In genomic region chr3:30263921-30264313, GRCh38 we compare ENCODE assay signal across 23 cellular contexts.
A peak's percentile ranks its signal among the peaks of the same experiment; 100 is the strongest.
DNase-seq lines count a peak whose midpoint lies in the region; ATAC-seq, FAIRE-seq and TF ChIP-seq lines count a peak whose summit lies in the region.
"Had no signal": no experiment of that assay in that cellular context is flagged by ENCODE, and none has a peak within 500 bp of the region (broad histone marks: within the 10 kb centered on the region; RNA-seq: fewer than 3 reads in every experiment).

No MANE protein-coding gene starts in this region.

- no TSS peak for BruUV-seq in HepG2 (replicated peaks; lab: Mats Ljungman, UMichigan)

- no peak for TF ChIP-seq EP300 in HepG2 (IDR thresholded peaks at IDR 0.05; ENCODE audit: low read depth in 2 of 2, low read length in 2 of 2)
- no peak for TF ChIP-seq EP300 in HepG2 (CRISPR knock-in tag; IDR thresholded peaks at IDR 0.05; ENCODE audit: borderline replicate concordance)

- H3K36me3 Mint-ChIP-seq in GM23338 (ENCODE audit: low read depth) = peaks cover 32% of the 10 kb centered on the region
- H3K36me3 Mint-ChIP-seq in activated CD8-positive, alpha-beta T cell treated with anti-CD3 and anti-CD28 coated beads for 36 hours (ENCODE audit: low read depth) = peaks cover 1% of the 10 kb centered on the region
- H3K36me3 Mint-ChIP-seq: mesothelial cell of epicardium had no signal

- peaks cover 60% of the 10 kb centered on the region for H3K4me1 ChIP-seq in HepG2 (ENCODE audit: insufficient read depth, low read length)
- peaks cover 0 to 8% (median 3%) of the 10 kb centered on the region in 4 donors for H3K4me1 ChIP-seq in right lobe of liver
- peaks cover 7% of the 10 kb centered on the region for H3K4me1 ChIP-seq in GM23338 (ENCODE audit: insufficient read depth)
- H3K4me1 ChIP-seq: body of pancreas had no signal

- no peak overlapping the region for H2AFZ ChIP-seq in HepG2 (ENCODE audit: low read length)
- H2AFZ ChIP-seq in GM23338 = no peak overlapping the region

- CTCF ChIA-PET in HepG2 (lab: Yijun Ruan, JAX; ENCODE audit: low intra/inter-chr PET ratio, low total read pairs) = no interaction called here
- CTCF ChIA-PET in activated CD8-positive, alpha-beta T cell treated with anti-CD3 and anti-CD28 coated beads for 36 hours (lab: Charles Lee) = interaction anchor here (1.0 to 3.9 kb wide), 5 partner anchors 9 to 68 kb away, joined by 3 to 15 read pairs (median 4); no protein-coding TSS in a partner anchor

- peaks cover 5% of the 10 kb centered on the region; the same call in 1 of the 2 replicates for H3K9me2 ChIP-seq in GM23338 (ENCODE audit: insufficient read depth)

- no peaks in the 10 kb centered on the region for H3F3A ChIP-seq in GM23338 (replicated peaks; ENCODE audit: low read depth)

- no peak for TF ChIP-seq POLR2A in HepG2 (IDR thresholded peaks at IDR 0.05; ENCODE audit: insufficient read depth in 1 of 2, low read depth in 2 of 2, low read length in 2 of 2)
- no peak for TF ChIP-seq POLR2A in right lobe of liver (IDR thresholded peaks at IDR 0.05)

- H3K4me3 ChIP-seq in HepG2 (replicated peaks in 1 of 3; ENCODE audit: insufficient read depth in 1 of 3, low read depth in 2 of 3, low read length in 3 of 3) (no peak overlapping the region), right lobe of liver (no peak overlapping the region), GM23338 (no peak overlapping the region)
- H3K4me3 ChIP-seq: body of pancreas had no signal

- TF ChIP-seq CTCF in HepG2 (CRISPR knock-in tag; IDR thresholded peaks at IDR 0.05) = no peak
- TF ChIP-seq CTCF in right lobe of liver (IDR thresholded peaks at IDR 0.05) = no peak
- peak; percentile 37; a peak in 3 of 4 replicates for TF ChIP-seq CTCF in GM23338 (conservative IDR thresholded peaks at IDR 0.05; ENCODE audit: low read depth in 2 of 2)
- peak; percentile 13 for TF ChIP-seq CTCF in activated CD8-positive, alpha-beta T cell treated with anti-CD3 and anti-CD28 coated beads for 36 hours (IDR thresholded peaks at IDR 0.05)

- DNase-seq in HepG2 (ENCODE audit: low spot score) (no peak), right lobe of liver (no peak), GM23338 (ENCODE audit: low spot score) (no peak), NCI-H128 (lab: John Stamatoyannopoulos, UW; ENCODE audit: unreplicated experiment) (no peak), SHP77 treated with DMSO at 0.1 percent for 48 hours (lab: John Stamatoyannopoulos, UW) (no peak), NCI-H2081 treated with DMSO at 0.1 percent for 48 hours (lab: John Stamatoyannopoulos, UW) (no peak)
- DNase-seq in activated CD8-positive, alpha-beta T cell treated with anti-CD3 and anti-CD28 coated beads for 36 hours = peak; percentile 40
- DNase-seq in stimulated activated naive CD8-positive, alpha-beta T cell treated with anti-CD3 and anti-CD28 coated beads, Interleukin-15, amount 100 ng/mL, for 72 hours = peak in 1 of 2 donors; percentile 9
- DNase-seq: activated CD8-positive, alpha-beta memory T cell treated with anti-CD3 and anti-CD28 coated beads, Interleukin-2, amount 10 ng/mL, durations not matched to agents 7 days and 5 days; AML-193; cortex of kidney; foreskin fibroblast; GF-D8; H7; NCI-H1694 treated with DMSO at 0.1 percent for 48 hours; NCI-H345; retina; Right ventricle myocardium superior; T-helper 2 cell had no signal

- FAIRE-seq in HepG2 (lab: Jason Lieb, UNC) = no peak
- FAIRE-seq: HTR-8/SVneo had no signal

- H3K4me3 Mint-ChIP-seq in GM23338 = no peak overlapping the region
- H3K4me3 Mint-ChIP-seq in activated CD8-positive, alpha-beta T cell treated with anti-CD3 and anti-CD28 coated beads for 36 hours = no peak overlapping the region
- H3K4me3 Mint-ChIP-seq in stimulated activated naive CD8-positive, alpha-beta T cell treated with anti-CD3 and anti-CD28 coated beads, Interleukin-15, amount 100 ng/mL, for 72 hours = peak overlapping the region in 1 of 2 donors; percentile 14
- H3K4me3 Mint-ChIP-seq: activated CD8-positive, alpha-beta memory T cell treated with anti-CD3 and anti-CD28 coated beads, Interleukin-2, amount 10 ng/mL, durations not matched to agents 7 days and 5 days; mesothelial cell of epicardium; WTC11 had no signal

- no peak overlapping the region for H3K27ac Mint-ChIP-seq in GM23338
- H3K27ac Mint-ChIP-seq in activated CD8-positive, alpha-beta T cell treated with anti-CD3 and anti-CD28 coated beads for 36 hours = peak overlapping the region; percentile 13
- peak overlapping the region; percentile 49 to 90 for H3K27ac Mint-ChIP-seq in stimulated activated naive CD8-positive, alpha-beta T cell treated with anti-CD3 and anti-CD28 coated beads, Interleukin-15, amount 100 ng/mL, for 72 hours
- H3K27ac Mint-ChIP-seq: activated CD8-positive, alpha-beta memory T cell treated with anti-CD3 and anti-CD28 coated beads, Interleukin-2, amount 10 ng/mL, durations not matched to agents 7 days and 5 days; mesothelial cell of epicardium; WTC11 had no signal

- in situ Hi-C loops in HepG2 (cut with HindIII; ENCODE audit: extremely low pct_ligation_motif_present, low pct_unique_long_range_greater_than_20kb) = no loop called here

- no peaks in the 10 kb centered on the region for H4K20me1 ChIP-seq in HepG2 (ENCODE audit: insufficient read depth, low read length)
- H4K20me1 ChIP-seq in GM23338 (replicated peaks; ENCODE audit: insufficient read depth) = no peaks in the 10 kb centered on the region

- intact Hi-C loops in HepG2 (cut with micrococcal nuclease; ENCODE audit: unreplicated experiment) (no loop called here), right lobe of liver (cut with DNase I) (no loop called here)
- intact Hi-C loops in activated CD8-positive, alpha-beta T cell treated with anti-CD3 and anti-CD28 coated beads for 36 hours (cut with micrococcal nuclease) = no loop called here

- ATAC-seq in HepG2 (no peak), right lobe of liver (no peak), GM23338 (no peak)
- no peak for ATAC-seq in activated CD8-positive, alpha-beta T cell treated with anti-CD3 and anti-CD28 coated beads for 36 hours
- ATAC-seq in stimulated activated naive CD8-positive, alpha-beta T cell treated with anti-CD3 and anti-CD28 coated beads, Interleukin-15, amount 100 ng/mL, for 72 hours = no peak
- ATAC-seq: activated CD8-positive, alpha-beta memory T cell treated with anti-CD3 and anti-CD28 coated beads, Interleukin-2, amount 10 ng/mL, durations not matched to agents 7 days and 5 days; body of pancreas; WTC11 had no signal

- H3K79me2 ChIP-seq in HepG2 (ENCODE audit: insufficient read depth, low read length) (no peaks in the 10 kb centered on the region), GM23338 (replicated peaks; ENCODE audit: insufficient read depth) (no peaks in the 10 kb centered on the region)

- H3K9me3 Mint-ChIP-seq in GM23338 = peaks cover 27% of the 10 kb centered on the region
- H3K9me3 Mint-ChIP-seq in activated CD8-positive, alpha-beta T cell treated with anti-CD3 and anti-CD28 coated beads for 36 hours = peaks cover 10% of the 10 kb centered on the region
- peaks cover 15 to 24% of the 10 kb centered on the region in 2 donors for H3K9me3 Mint-ChIP-seq in stimulated activated naive CD8-positive, alpha-beta T cell treated with anti-CD3 and anti-CD28 coated beads, Interleukin-15, amount 100 ng/mL, for 72 hours

- H3K27me3 ChIP-seq in HepG2 (ENCODE audit: control insufficient read depth in 1 of 2, insufficient read depth in 2 of 2, low read length in 2 of 2) (no peaks in the 10 kb centered on the region), right lobe of liver (no peaks in the 10 kb centered on the region), GM23338 (ENCODE audit: insufficient read depth) (no peaks in the 10 kb centered on the region)
- H3K27me3 ChIP-seq: body of pancreas had no signal

- no peak overlapping the region for H3K9ac ChIP-seq in HepG2 (ENCODE audit: insufficient read depth, low read depth, low read length)

- no peak for TF ChIP-seq RAD21 in HepG2 (CRISPR knock-in tag; IDR thresholded peaks at IDR 0.05)

- WGBS in HepG2 (ENCODE audit: low lambda C conversion rate) = 98% methylated on average over 4 of the region's 4 CpGs
- WGBS in right lobe of liver (ENCODE audit: insufficient coverage, low coverage, low lambda C conversion rate, missing lambda C conversion rate) = 100% methylated on average over 4 of the region's 4 CpGs

- H3K4me1 Mint-ChIP-seq in GM23338 = peaks cover 20% of the 10 kb centered on the region
- peaks cover 20% of the 10 kb centered on the region for H3K4me1 Mint-ChIP-seq in activated CD8-positive, alpha-beta T cell treated with anti-CD3 and anti-CD28 coated beads for 36 hours (ENCODE audit: low read depth)
- H3K4me1 Mint-ChIP-seq in stimulated activated naive CD8-positive, alpha-beta T cell treated with anti-CD3 and anti-CD28 coated beads, Interleukin-15, amount 100 ng/mL, for 72 hours = peaks cover 22% of the 10 kb centered on the region

- POLR2A ChIA-PET in HepG2 (lab: Yijun Ruan, JAX) = interaction anchor here (1.4 kb wide), 1 partner anchor 25 kb away, joined by 4 read pairs; no protein-coding TSS in a partner anchor
- POLR2A ChIA-PET in activated CD8-positive, alpha-beta T cell treated with anti-CD3 and anti-CD28 coated beads for 36 hours (lab: Charles Lee) = no interaction called here

- H3K27ac ChIP-seq in HepG2 (ENCODE audit: extremely low read length, insufficient read depth, low read length) (no peak overlapping the region), right lobe of liver (no peak overlapping the region), GM23338 (ENCODE audit: low read depth) (no peak overlapping the region)
- H3K27ac ChIP-seq: body of pancreas had no signal

- peaks cover 5% of the 10 kb centered on the region for H3K27me3 Mint-ChIP-seq in GM23338 (ENCODE audit: insufficient read depth, low read depth, poor library complexity)
- H3K27me3 Mint-ChIP-seq in activated CD8-positive, alpha-beta T cell treated with anti-CD3 and anti-CD28 coated beads for 36 hours = no peaks in the 10 kb centered on the region
- H3K27me3 Mint-ChIP-seq in stimulated activated naive CD8-positive, alpha-beta T cell treated with anti-CD3 and anti-CD28 coated beads, Interleukin-15, amount 100 ng/mL, for 72 hours = no peaks in the 10 kb centered on the region
- H3K27me3 Mint-ChIP-seq: activated CD8-positive, alpha-beta memory T cell treated with anti-CD3 and anti-CD28 coated beads, Interleukin-2, amount 10 ng/mL, durations not matched to agents 7 days and 5 days had no signal

- H3K9me3 ChIP-seq in HepG2 (ENCODE audit: low read length) (0 out of 2 replicates have a peak, but pooled peaks cover 3% of the 10 kb centered on the region), right lobe of liver (no peaks in the 10 kb centered on the region)
- H3K9me3 ChIP-seq: body of pancreas had no signal

- H3K4me2 ChIP-seq in HepG2 (ENCODE audit: low read depth, low read length) (no peak overlapping the region), GM23338 (no peak overlapping the region)

- H3K36me3 ChIP-seq in HepG2 (replicated peaks in 1 of 2; ENCODE audit: control insufficient read depth in 1 of 2, insufficient read depth in 2 of 2, low read length in 2 of 2) (no peaks in the 10 kb centered on the region), right lobe of liver (no peaks in the 10 kb centered on the region), GM23338 (ENCODE audit: insufficient read depth) (no peaks in the 10 kb centered on the region; the same call in 1 of the 2 replicates)

TF ChIP-seq in HepG2, 621 proteins besides CTCF, POLR2A, EP300 and RAD21 (continues in another document):
- TF ChIP-seq ZMYM4 (CRISPR knock-in tag; IDR thresholded peaks at IDR 0.05) = peak; percentile 60; the same call in 1 of the 2 replicates

TF ChIP-seq in GM23338, 12 proteins besides CTCF, POLR2A, EP300 and RAD21 (continues in another document):
- no peak for TF ChIP-seq ZNF331 (CRISPR knock-in tag; IDR thresholded peaks at IDR 0.05; ENCODE audit: low read depth)

Comparison
In these comparisons a context has a peak if more than half of its experiments do, and no peak if none do; other contexts are left out.
1. CTCF ChIP-seq: peak in GM23338 (2 of 2) and activated CD8-positive, alpha-beta T cell treated with anti-CD3 and anti-CD28 coated beads for 36 hours (single experiment); none in HepG2 (single experiment) and right lobe of liver (0 of 4).